15 cellular contexts compared by ENCODE assay signal in the genomic region with DNA sequence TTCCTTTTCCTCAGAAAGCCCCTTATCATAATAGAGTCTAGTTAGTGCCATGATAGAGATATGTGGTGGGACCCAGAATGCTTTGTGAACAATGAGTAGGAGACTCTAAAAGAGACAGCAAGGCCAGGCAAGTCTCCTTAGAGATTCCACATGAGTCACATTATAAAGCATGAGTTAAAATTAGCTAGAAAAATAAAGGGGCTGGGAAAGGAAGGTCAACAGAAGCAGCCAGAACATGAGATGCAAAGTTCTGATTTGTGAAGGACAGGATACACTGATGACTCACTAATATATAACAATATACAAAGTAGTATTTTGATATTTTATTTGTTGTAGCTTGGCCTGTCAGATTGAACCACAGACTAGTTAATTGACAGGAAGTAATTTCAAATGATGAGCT. TPM values are rescaled to one million over a fixed set of nuclear protein-coding genes. Genes with fewer than 3 reads are reported as not detected.
DNase-seq lines count a peak whose midpoint lies in the region; ATAC-seq, FAIRE-seq and TF ChIP-seq lines count a peak whose summit lies in the region.
"Had no signal": no experiment of that assay in that cellular context is flagged by ENCODE, and none has a peak within 500 bp of the region (broad histone marks: within the 10 kb centered on the region; RNA-seq: fewer than 3 reads in every experiment).

No MANE protein-coding gene starts in this region.

- H3K4me1 Mint-ChIP-seq in astrocyte (ENCODE audit: low read depth, unreplicated experiment) (peaks cover 7% of the 10 kb centered on the region), osteocyte (ENCODE audit: unreplicated experiment) (peaks cover 5% of the 10 kb centered on the region)
- H3K4me1 Mint-ChIP-seq: activated B cell treated with CpG ODN at 0.5 μM for 24 hours; CD4-positive, CD25-positive, alpha-beta regulatory T cell; nephron progenitor cell had no signal

- TF ChIP-seq RAD21 in IMR-90 (IDR thresholded peaks at IDR 0.05; ENCODE audit: low read length): no peak

- H4K91ac ChIP-seq in IMR-90 (ENCODE audit: insufficient read depth, low read depth, low read length): no peak overlapping the region

- H3K27me3 Mint-ChIP-seq in astrocyte (ENCODE audit: low read depth, unreplicated experiment) (no peaks in the 10 kb centered on the region), osteocyte (ENCODE audit: unreplicated experiment) (peaks cover 4% of the 10 kb centered on the region)

- H2AFZ ChIP-seq in IMR-90 (replicated peaks; ENCODE audit: low read length, poor library complexity) (no peak overlapping the region), astrocyte (ENCODE audit: low read depth, low read length) (no peak overlapping the region)

- H3K79me1 ChIP-seq in IMR-90 (ENCODE audit: low read depth in 1 of 2, low read length in 2 of 2): no peaks in the 10 kb centered on the region

- H3K56ac ChIP-seq in IMR-90 (ENCODE audit: extremely low read depth, insufficient read depth, low read length): no peak overlapping the region

- H3K4me1 ChIP-seq in IMR-90 (ENCODE audit: control insufficient read depth, insufficient read depth, low read length) (peaks cover 2% of the 10 kb centered on the region; the same call in 1 of the 2 replicates), astrocyte (ENCODE audit: insufficient read depth, low read length) (no peaks in the 10 kb centered on the region)
- H3K4me1 ChIP-seq: gastrocnemius medialis had no signal

- H3K27ac Mint-ChIP-seq in astrocyte (ENCODE audit: unreplicated experiment) (peak overlapping the region; percentile 56), osteocyte (ENCODE audit: unreplicated experiment) (no peak overlapping the region)
- H3K27ac Mint-ChIP-seq: activated B cell treated with CpG ODN at 0.5 μM for 24 hours; CD4-positive, CD25-positive, alpha-beta regulatory T cell; nephron progenitor cell had no signal

- H3K4me3 Mint-ChIP-seq in astrocyte (ENCODE audit: unreplicated experiment): no peak overlapping the region
- no peak overlapping the region for H3K4me3 Mint-ChIP-seq in osteocyte (ENCODE audit: unreplicated experiment)
- H3K4me3 Mint-ChIP-seq: activated B cell treated with CpG ODN at 0.5 μM for 24 hours; CD4-positive, CD25-positive, alpha-beta regulatory T cell; nephron progenitor cell had no signal

- in situ Hi-C loops in IMR-90 (cut with MboI; ENCODE audit: low sequenced_read_pairs): loop anchor here (10.0 kb wide), 1 partner anchor 359 kb away; no protein-coding TSS in a partner anchor

- H3K36me3 ChIP-seq in IMR-90 (ENCODE audit: control insufficient read depth, insufficient read depth, low read length) (no peaks in the 10 kb centered on the region), astrocyte (ENCODE audit: insufficient read depth, low read length) (no peaks in the 10 kb centered on the region)
- H3K36me3 ChIP-seq: gastrocnemius medialis had no signal

- no peak for FAIRE-seq in astrocyte (lab: Jason Lieb, UNC)
- FAIRE-seq: H54 had no signal

- no peak overlapping the region for H3K4me3 ChIP-seq in IMR-90 (ENCODE audit: insufficient read depth, low read depth, low read length)
- H3K4me3 ChIP-seq in astrocyte (ENCODE audit: insufficient read depth, low read depth, low read length): no peak overlapping the region
- H3K4me3 ChIP-seq in fibroblast of the aortic adventitia (ENCODE audit: low read depth, low read length): no peak overlapping the region
- H3K4me3 ChIP-seq: gastrocnemius medialis had no signal

- ATAC-seq in IMR-90 (ENCODE audit: low read depth) (peak; percentile 82), HG03108 (IDR thresholded peaks at IDR 0.05; ENCODE audit: unreplicated experiment) (no peak)
- ATAC-seq: gastrocnemius medialis had no signal

- H3K4ac ChIP-seq in IMR-90 (ENCODE audit: low read depth, low read length): no peak overlapping the region

- no peak overlapping the region for H3K18ac ChIP-seq in IMR-90 (ENCODE audit: low read depth, low read length)

- H4K20me1 ChIP-seq in IMR-90 (ENCODE audit: insufficient read depth, low read length) (no peaks in the 10 kb centered on the region), astrocyte (ENCODE audit: insufficient read depth, low read length) (no peaks in the 10 kb centered on the region)

- H3K4me2 ChIP-seq in IMR-90 (ENCODE audit: low read depth, low read length) (no peak overlapping the region), astrocyte (ENCODE audit: low read length) (no peak overlapping the region)

- H2AK9ac ChIP-seq in IMR-90 (replicated peaks; ENCODE audit: low read depth, low read length, poor library complexity): no peak overlapping the region

- H3K14ac ChIP-seq in IMR-90 (replicated peaks; ENCODE audit: low read depth, low read length): no peak overlapping the region

- DNase-seq in IMR-90: peak; percentile 71
- DNase-seq in astrocyte (ENCODE audit: low read depth): peak; percentile 51
- peak; percentile 16 for DNase-seq in fibroblast of the aortic adventitia (ENCODE audit: low read depth)
- DNase-seq in stromal cell of bone marrow (ENCODE audit: low read depth): peak; percentile 55
- DNase-seq in pons (ENCODE audit: low spot score): no peak
- no peak for DNase-seq in osteocyte (ENCODE audit: extremely low spot score, unreplicated experiment)
- DNase-seq: activated B cell treated with CpG ODN at 0.5 μM for 24 hours; CD4-positive, CD25-positive, alpha-beta regulatory T cell; gastrocnemius medialis; NCI-H2081 treated with DMSO at 0.1 percent for 48 hours; NCI-H774; nephron progenitor cell; T-helper 1 cell had no signal

- no peak overlapping the region for H3K23ac ChIP-seq in IMR-90 (ENCODE audit: low read depth, low read length)

- no peak for TF ChIP-seq POLR2A in IMR-90 (IDR thresholded peaks at IDR 0.05; ENCODE audit: low read depth, low read length)

- peaks cover 2% of the 10 kb centered on the region for H3K9me3 Mint-ChIP-seq in astrocyte (ENCODE audit: unreplicated experiment)
- peaks cover 3% of the 10 kb centered on the region for H3K9me3 Mint-ChIP-seq in osteocyte (ENCODE audit: unreplicated experiment)
- H3K9me3 Mint-ChIP-seq: activated B cell treated with CpG ODN at 0.5 μM for 24 hours, nephron progenitor cell had no signal

- CTCF ChIA-PET in IMR-90 (lab: Yijun Ruan, JAX): interaction anchor here (0.5 to 1.0 kb wide), 3 partner anchors 9 to 262 kb away, joined by 3 to 4 read pairs (median 3); no protein-coding TSS in a partner anchor

- H3K9me3 ChIP-seq in IMR-90 (ENCODE audit: control insufficient read depth, insufficient read depth, low read length): no peaks in the 10 kb centered on the region
- peaks cover 4% of the 10 kb centered on the region for H3K9me3 ChIP-seq in astrocyte (ENCODE audit: insufficient read depth, low read depth, low read length)
- H3K9me3 ChIP-seq: gastrocnemius medialis had no signal

- no TSS peak for BruUV-seq in IMR-90 (replicated peaks; lab: Mats Ljungman, UMichigan)

- H2BK20ac ChIP-seq in IMR-90 (ENCODE audit: low read depth, low read length): no peak overlapping the region

- H3K36me3 Mint-ChIP-seq in astrocyte (ENCODE audit: low read depth, unreplicated experiment) (no peaks in the 10 kb centered on the region), osteocyte (ENCODE audit: unreplicated experiment) (no peaks in the 10 kb centered on the region)
- H3K36me3 Mint-ChIP-seq: CD4-positive, CD25-positive, alpha-beta regulatory T cell had no signal

- H3K27ac ChIP-seq in IMR-90 (ENCODE audit: insufficient read depth, low read length) (no peak overlapping the region), astrocyte (ENCODE audit: low read depth, low read length) (no peak overlapping the region)
- H3K27ac ChIP-seq: gastrocnemius medialis had no signal

- H2BK15ac ChIP-seq in IMR-90 (ENCODE audit: low read depth, low read length): no peak overlapping the region

- H2BK5ac ChIP-seq in IMR-90 (ENCODE audit: low read depth, low read length, poor library complexity, severe bottlenecking): no peak overlapping the region

- H3K9ac ChIP-seq in IMR-90 (ENCODE audit: low read depth, low read length): no peak overlapping the region
- H3K9ac ChIP-seq in astrocyte (ENCODE audit: low read length): no peak overlapping the region

- dilution Hi-C loops in IMR-90 (cut with HindIII; ENCODE audit: low sequenced_read_pairs, unreplicated experiment): no loop called here

- no peaks in the 10 kb centered on the region; the same call in 1 of the 2 replicates for H3K27me3 ChIP-seq in IMR-90 (ENCODE audit: control insufficient read depth, insufficient read depth, low read length)
- H3K27me3 ChIP-seq in astrocyte (ENCODE audit: insufficient read depth, low read length): no peaks in the 10 kb centered on the region

- no peak overlapping the region for H4K8ac ChIP-seq in IMR-90 (ENCODE audit: low read depth in 2 of 2, low read length in 2 of 2)

- H2AK5ac ChIP-seq in IMR-90 (ENCODE audit: low read depth, low read length): no peak overlapping the region

- no peaks in the 10 kb centered on the region; the same call in 1 of the 2 replicates for H3K9me1 ChIP-seq in IMR-90 (ENCODE audit: insufficient read depth, low read length)

- POLR2A ChIA-PET in IMR-90 (lab: Charles Lee; ENCODE audit: unreplicated experiment): no interaction called here

- no peaks in the 10 kb centered on the region for H3K79me2 ChIP-seq in astrocyte (ENCODE audit: insufficient read depth, low read length)

- no peak for TF ChIP-seq CTCF in IMR-90 (conservative IDR thresholded peaks at IDR 0.05; ENCODE audit: low read depth, low read length)
- TF ChIP-seq CTCF in astrocyte (IDR thresholded peaks at IDR 0.05; ENCODE audit: insufficient read depth, low read depth, low read length): no peak
- TF ChIP-seq CTCF in fibroblast of the aortic adventitia (IDR thresholded peaks at IDR 0.05; ENCODE audit: insufficient read depth, low read length): no peak
- TF ChIP-seq CTCF in osteocyte (IDR thresholded peaks at IDR 0.05): no peak

- H4K5ac ChIP-seq in IMR-90 (ENCODE audit: low read depth, low read length): no peak overlapping the region

- intact Hi-C loops in IMR-90 (cut with micrococcal nuclease): loop anchor here (10.0 kb wide), 2 partner anchors 261 to 1071 kb away; no protein-coding TSS in a partner anchor

- no peak overlapping the region for H2BK120ac ChIP-seq in IMR-90 (ENCODE audit: low read depth, low read length)

TF ChIP-seq in IMR-90, 13 proteins besides CTCF, POLR2A, EP300 and RAD21:
- 0 out of 2 replicates have a peak, but pooled peaks have one; percentile 40 for TF ChIP-seq FOS (IDR thresholded peaks at IDR 0.05; ENCODE audit: low read depth, low read length)
- TF ChIP-seq BHLHE40 (IDR thresholded peaks at IDR 0.05; ENCODE audit: low read depth, low read length): no peak

RNA-seq across cellular contexts. Expression of a gene that starts 25.3 kb away (rescaled TPM):
- total RNA-seq in IMR-90 (2012; rRNA removed): 24.9 and 40.8 TPM in 2 replicates
- 6.7 and 9.0 TPM in 2 replicates for polyA plus RNA-seq in IMR-90 (2012; rRNA removed)
- polyA plus RNA-seq in IMR-90 (2012; cell fraction: cytosol; rRNA removed): 0.88 and 3.8 TPM in 2 replicates
- 2.5 and 11.4 TPM in 2 replicates for polyA plus RNA-seq in IMR-90 (2012; cell fraction: nucleus; rRNA removed; ENCODE audit: low replicate concordance)
- total RNA-seq in astrocyte: 32.9 and 39.7 TPM in 2 replicates
- total RNA-seq in fibroblast of the aortic adventitia (ENCODE audit: low replicate concordance): 52.2 and 63.7 TPM in 2 replicates
- 48.7 and 49.5 TPM in 2 replicates for total RNA-seq in osteocyte

Comparison
In these comparisons a context has a peak if more than half of its experiments do, and no peak if none do; other contexts are left out.
1. DNase-seq: peak in IMR-90 (single experiment), astrocyte (single experiment), fibroblast of the aortic adventitia (single experiment) and stromal cell of bone marrow (single experiment); none in pons (single experiment) and osteocyte (single experiment).